ENCODE assay signal across 12 cellular contexts in the genomic region with DNA sequence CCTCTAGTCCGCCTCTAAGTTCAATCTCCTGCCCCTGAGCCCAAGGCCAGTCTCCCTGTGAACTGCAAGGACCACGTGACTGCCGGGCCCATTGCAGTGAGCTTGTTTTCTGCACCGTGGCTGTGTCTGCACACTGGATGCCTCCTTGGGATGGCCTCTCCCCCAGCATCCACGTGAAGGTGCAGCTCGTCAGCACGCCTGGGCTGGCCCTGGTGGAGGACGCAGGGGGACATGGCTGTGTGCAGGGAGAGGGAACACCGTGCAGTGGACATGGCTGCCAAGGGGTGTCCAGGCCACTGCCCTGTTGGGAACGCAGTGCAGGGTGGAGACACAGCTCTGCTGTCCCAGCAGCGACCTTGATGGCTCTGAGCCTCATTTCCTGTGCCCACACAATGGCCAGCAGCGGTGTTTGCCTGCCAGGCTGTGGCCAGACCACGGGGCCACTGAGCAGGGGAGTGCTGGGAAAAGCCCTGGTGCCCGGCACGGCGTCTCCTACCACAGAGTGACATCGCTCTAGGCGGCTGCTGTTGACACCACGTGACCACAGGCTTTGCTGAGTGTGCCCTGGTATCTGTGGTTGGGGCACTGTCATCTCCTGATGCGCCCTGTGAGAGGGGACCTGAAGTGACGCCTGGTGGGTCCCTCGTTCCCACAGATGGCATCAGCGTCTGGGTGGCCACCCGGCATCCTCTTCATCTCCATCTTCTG. TPM values are rescaled to one million over a fixed set of nuclear protein-coding genes. Genes with fewer than 3 reads are reported as not detected.
A peak's percentile ranks its signal among the peaks of the same experiment; 100 is the strongest.
DNase-seq lines count a peak whose midpoint lies in the region; ATAC-seq and TF ChIP-seq lines count a peak whose summit lies in the region.
"Had no signal": no experiment of that assay in that cellular context is flagged by ENCODE, and none has a peak within 500 bp of the region (broad histone marks: within the 10 kb centered on the region; RNA-seq: fewer than 3 reads in every experiment).

No MANE protein-coding gene starts in this region.

- H3K27ac ChIP-seq in mesodermal cell (ENCODE audit: low read depth, low read length, severe bottlenecking) (peak overlapping the region; percentile 95), suprapubic skin (no peak overlapping the region)
- H3K27ac ChIP-seq: A549 had no signal

- TF ChIP-seq CTCF in suprapubic skin (IDR thresholded peaks at IDR 0.05), result no peak

- ATAC-seq in activated naive CD8-positive, alpha-beta T cell treated with anti-CD3 and anti-CD28 coated beads, Interleukin-2, amount 50 U/mL, for 24 hours, result peak; percentile 53
- ATAC-seq: gastroesophageal sphincter had no signal

- H3K9me3 Mint-ChIP-seq in activated CD4-positive, alpha-beta T cell treated with anti-CD3 and anti-CD28 coated beads, Interleukin-2, amount 10 ng/mL, durations not matched to agents 7 days and 5 days, result no peaks in the 10 kb centered on the region
- H3K9me3 Mint-ChIP-seq in activated naive CD8-positive, alpha-beta T cell treated with anti-CD3 and anti-CD28 coated beads, Interleukin-2, amount 50 U/mL, for 24 hours, result no peaks in the 10 kb centered on the region

- no peak overlapping the region for H3K4me3 ChIP-seq in mesodermal cell (ENCODE audit: extremely low read depth, insufficient read depth, low read length, poor library complexity, severe bottlenecking)
- no peak overlapping the region for H3K4me3 ChIP-seq in suprapubic skin
- H3K4me3 ChIP-seq: A549, gastroesophageal sphincter had no signal

- H3K36me3 ChIP-seq in mesodermal cell (ENCODE audit: control insufficient read depth, insufficient read depth, low read length), result no peaks in the 10 kb centered on the region
- no peaks in the 10 kb centered on the region for H3K36me3 ChIP-seq in suprapubic skin
- H3K36me3 ChIP-seq: gastroesophageal sphincter had no signal

- DNase-seq in activated CD4-positive, alpha-beta T cell treated with anti-CD3 and anti-CD28 coated beads, Interleukin-2, amount 10 ng/mL, durations not matched to agents 7 days and 5 days, result peak; percentile 22
- no peak for DNase-seq in activated CD4-positive, alpha-beta T cell treated with anti-CD3 and anti-CD28 coated beads for 1 hour
- peak; percentile 23 for DNase-seq in activated naive CD8-positive, alpha-beta T cell treated with anti-CD3 and anti-CD28 coated beads, Interleukin-2, amount 50 U/mL, for 24 hours
- DNase-seq in suprapubic skin (ENCODE audit: low spot score in 2 of 2), result peak; percentile 57 to 74
- no peak for DNase-seq in NCI-H2171 treated with DMSO at 0.1 percent for 48 hours (lab: John Stamatoyannopoulos, UW)
- no peak for DNase-seq in HPDE6-E6E7 (ENCODE audit: extremely low spot score)
- DNase-seq in AG20443 (ENCODE audit: low spot score), result no peak
- DNase-seq: DMS79 treated with DMSO at 0.1 percent for 48 hours, NCI-H1417 had no signal

- H3K4me3 Mint-ChIP-seq in activated CD4-positive, alpha-beta T cell treated with anti-CD3 and anti-CD28 coated beads, Interleukin-2, amount 10 ng/mL, durations not matched to agents 7 days and 5 days, result no peak overlapping the region
- H3K4me3 Mint-ChIP-seq in activated naive CD8-positive, alpha-beta T cell treated with anti-CD3 and anti-CD28 coated beads, Interleukin-2, amount 50 U/mL, for 24 hours, result no peak overlapping the region

- no peak for TF ChIP-seq POLR2A in suprapubic skin (IDR thresholded peaks at IDR 0.05)

- peaks cover 18% of the 10 kb centered on the region for H3K4me1 ChIP-seq in mesodermal cell (ENCODE audit: control insufficient read depth, insufficient read depth, low read length, poor library complexity, severe bottlenecking)
- H3K4me1 ChIP-seq in suprapubic skin, result peaks cover 4% of the 10 kb centered on the region
- H3K4me1 ChIP-seq: gastroesophageal sphincter had no signal

- WGBS in mesodermal cell (ENCODE audit: insufficient coverage in 2 of 2), 2 experiments, result 84% methylated on average over 22 to 24 of the region's 24 CpGs
- 46% methylated on average over 6 of the region's 24 CpGs for whole genome bisulfite sequencing in suprapubic skin

- no peak for TF ChIP-seq EP300 in suprapubic skin (IDR thresholded peaks at IDR 0.05)

- no peaks in the 10 kb centered on the region for H3K27me3 ChIP-seq in suprapubic skin

- CTCF ChIA-PET in activated CD4-positive, alpha-beta T cell treated with anti-CD3 and anti-CD28 coated beads, Interleukin-2, amount 10 ng/mL, durations not matched to agents 7 days and 5 days (lab: Charles Lee), result interaction anchor here (1.6 kb wide), 1 partner anchor 10 kb away, joined by 4 read pairs; no protein-coding TSS in a partner anchor

- H3K4me1 Mint-ChIP-seq in activated CD4-positive, alpha-beta T cell treated with anti-CD3 and anti-CD28 coated beads, Interleukin-2, amount 10 ng/mL, durations not matched to agents 7 days and 5 days, result peaks cover 31% of the 10 kb centered on the region
- H3K4me1 Mint-ChIP-seq in activated naive CD8-positive, alpha-beta T cell treated with anti-CD3 and anti-CD28 coated beads, Interleukin-2, amount 50 U/mL, for 24 hours, result peaks cover 32% of the 10 kb centered on the region

- POLR2A ChIA-PET in activated CD4-positive, alpha-beta T cell treated with anti-CD3 and anti-CD28 coated beads, Interleukin-2, amount 10 ng/mL, durations not matched to agents 7 days and 5 days (lab: Charles Lee), result no interaction called here

- H3K36me3 Mint-ChIP-seq in activated CD4-positive, alpha-beta T cell treated with anti-CD3 and anti-CD28 coated beads, Interleukin-2, amount 10 ng/mL, durations not matched to agents 7 days and 5 days (ENCODE audit: low read depth), result peaks cover 21% of the 10 kb centered on the region
- peaks cover 10% of the 10 kb centered on the region for H3K36me3 Mint-ChIP-seq in activated naive CD8-positive, alpha-beta T cell treated with anti-CD3 and anti-CD28 coated beads, Interleukin-2, amount 50 U/mL, for 24 hours (ENCODE audit: low read depth)

- H3K27me3 Mint-ChIP-seq in activated CD4-positive, alpha-beta T cell treated with anti-CD3 and anti-CD28 coated beads, Interleukin-2, amount 10 ng/mL, durations not matched to agents 7 days and 5 days, result no peaks in the 10 kb centered on the region
- H3K27me3 Mint-ChIP-seq in activated naive CD8-positive, alpha-beta T cell treated with anti-CD3 and anti-CD28 coated beads, Interleukin-2, amount 50 U/mL, for 24 hours, result no peaks in the 10 kb centered on the region

- H3K27ac Mint-ChIP-seq in activated CD4-positive, alpha-beta T cell treated with anti-CD3 and anti-CD28 coated beads, Interleukin-2, amount 10 ng/mL, durations not matched to agents 7 days and 5 days, result no peak overlapping the region
- no peak overlapping the region for H3K27ac Mint-ChIP-seq in activated naive CD8-positive, alpha-beta T cell treated with anti-CD3 and anti-CD28 coated beads, Interleukin-2, amount 50 U/mL, for 24 hours

- H3K9me3 ChIP-seq in mesodermal cell (ENCODE audit: control insufficient read depth, low read length) (no peaks in the 10 kb centered on the region), suprapubic skin (no peaks in the 10 kb centered on the region)
- H3K9me3 ChIP-seq: A549, gastroesophageal sphincter had no signal

RNA-seq across cellular contexts. Expression of a gene that starts 26.9 kb away (rescaled TPM):
- total RNA-seq in activated CD4-positive, alpha-beta T cell treated with anti-CD3 and anti-CD28 coated beads, Interleukin-2, amount 10 ng/mL, durations not matched to agents 7 days and 5 days, result 10 to 100 TPM; 65.5 to 79.0 TPM
- 32.3 TPM for polyA plus RNA-seq in mesodermal cell (2013, experiment 1 of 2)
- polyA plus RNA-seq in mesodermal cell (2013, experiment 2 of 2), result 29.0 TPM
- 100 to 1,000 TPM in 1 of 4 donors, 10 to 100 TPM in 3; 68.9 to 199 (median 83.4) TPM for total RNA-seq in suprapubic skin

Comparison
In these comparisons a context has a peak if more than half of its experiments do, and no peak if none do; other contexts are left out.
1. DNase-seq: peak in activated CD4-positive, alpha-beta T cell treated with anti-CD3 and anti-CD28 coated beads, Interleukin-2, amount 10 ng/mL, durations not matched to agents 7 days and 5 days (single experiment), activated naive CD8-positive, alpha-beta T cell treated with anti-CD3 and anti-CD28 coated beads, Interleukin-2, amount 50 U/mL, for 24 hours (single experiment) and suprapubic skin (2 of 2); none in activated CD4-positive, alpha-beta T cell treated with anti-CD3 and anti-CD28 coated beads for 1 hour (single experiment), NCI-H2171 treated with DMSO at 0.1 percent for 48 hours (single experiment), HPDE6-E6E7 (single experiment) and AG20443 (single experiment).